ENCODE assay signal across 15 cellular contexts in genomic region chr13:39859898-39860297, GRCh38.
DNase-seq lines count a peak whose midpoint lies in the region; ATAC-seq and TF ChIP-seq lines count a peak whose summit lies in the region.
"Had no signal": no experiment of that assay in that cellular context is flagged by ENCODE, and none has a peak within 500 bp of the region (broad histone marks: within the 10 kb centered on the region; RNA-seq: fewer than 3 reads in every experiment).

No MANE protein-coding gene starts in this region.

- no peaks in the 10 kb centered on the region for H3K36me3 Mint-ChIP-seq in glutamatergic neuron (ENCODE audit: unreplicated experiment)
- no peaks in the 10 kb centered on the region for H3K36me3 Mint-ChIP-seq in T-helper 2 cell treated with Interferon-gamma antibody and Interleukin-4, amounts not matched to agents 5 μg/mL and 100 μg/mL, for 36 hours (ENCODE audit: low read depth)
- H3K36me3 Mint-ChIP-seq: CD8-positive, alpha-beta T cell; IgD-negative memory B cell had no signal

- H3K27ac Mint-ChIP-seq in glutamatergic neuron (ENCODE audit: unreplicated experiment) = peak overlapping the region; percentile 45
- H3K27ac Mint-ChIP-seq in T-helper 2 cell treated with Interferon-gamma antibody and Interleukin-4, amounts not matched to agents 5 μg/mL and 100 μg/mL, for 36 hours = no peak overlapping the region
- H3K27ac Mint-ChIP-seq: B cell; CD8-positive, alpha-beta T cell; HFFc6; IgD-negative memory B cell had no signal

- peaks cover 9% of the 10 kb centered on the region for H3K9me3 Mint-ChIP-seq in glutamatergic neuron (ENCODE audit: unreplicated experiment)
- H3K9me3 Mint-ChIP-seq in T-helper 2 cell treated with Interferon-gamma antibody and Interleukin-4, amounts not matched to agents 5 μg/mL and 100 μg/mL, for 36 hours = no peaks in the 10 kb centered on the region
- H3K9me3 Mint-ChIP-seq: CD8-positive, alpha-beta T cell; HFFc6; IgD-negative memory B cell had no signal

- no peak for ATAC-seq in HG03025 (IDR thresholded peaks at IDR 0.05; ENCODE audit: low FRiP score, unreplicated experiment)
- ATAC-seq: CD8-positive, alpha-beta T cell; HCT116; HepG2 had no signal

- H3K4me3 Mint-ChIP-seq in glutamatergic neuron (ENCODE audit: unreplicated experiment) = peak overlapping the region; percentile 3
- H3K4me3 Mint-ChIP-seq in T-helper 2 cell treated with Interferon-gamma antibody and Interleukin-4, amounts not matched to agents 5 μg/mL and 100 μg/mL, for 36 hours = no peak overlapping the region
- H3K4me3 Mint-ChIP-seq: B cell; CD8-positive, alpha-beta T cell; HFFc6; IgD-negative memory B cell had no signal

- peak; percentile 10 for DNase-seq in NCI-H1694 (lab: John Stamatoyannopoulos, UW)
- DNase-seq in NCI-H524 (lab: John Stamatoyannopoulos, UW) = peak; percentile 13 to 80
- DNase-seq in SK-N-DZ (ENCODE audit: low spot score) = peak; percentile 94
- no peak for DNase-seq in glutamatergic neuron
- no peak for DNase-seq in T-helper 2 cell treated with Interferon-gamma antibody and Interleukin-4, amounts not matched to agents 5 μg/mL and 100 μg/mL, for 36 hours (ENCODE audit: low spot score)
- DNase-seq: Calu3; CD8-positive, alpha-beta T cell; GOT3; H7; HFFc6 had no signal

- TF ChIP-seq CTCF in glutamatergic neuron (IDR thresholded peaks at IDR 0.05; ENCODE audit: partially characterized antibody, unreplicated experiment) = no peak

- peaks cover 6% of the 10 kb centered on the region for H3K27me3 Mint-ChIP-seq in glutamatergic neuron (ENCODE audit: unreplicated experiment)
- H3K27me3 Mint-ChIP-seq in T-helper 2 cell treated with Interferon-gamma antibody and Interleukin-4, amounts not matched to agents 5 μg/mL and 100 μg/mL, for 36 hours (ENCODE audit: low read depth) = peaks cover 3% of the 10 kb centered on the region

- H3K4me1 Mint-ChIP-seq in glutamatergic neuron (ENCODE audit: low read depth, unreplicated experiment) = peaks cover 32% of the 10 kb centered on the region
- H3K4me1 Mint-ChIP-seq in T-helper 2 cell treated with Interferon-gamma antibody and Interleukin-4, amounts not matched to agents 5 μg/mL and 100 μg/mL, for 36 hours (ENCODE audit: low read depth) = no peaks in the 10 kb centered on the region
- H3K4me1 Mint-ChIP-seq: B cell, IgD-negative memory B cell had no signal

Comparison
In these comparisons a context has a peak if more than half of its experiments do, and no peak if none do; other contexts are left out.
1. DNase-seq: peak in NCI-H1694 (single experiment), NCI-H524 (2 of 2) and SK-N-DZ (single experiment); none in glutamatergic neuron (single experiment) and T-helper 2 cell treated with Interferon-gamma antibody and Interleukin-4, amounts not matched to agents 5 μg/mL and 100 μg/mL, for 36 hours (single experiment).